In genomic region chr12:75859868-75860267, GRCh38 we compare ENCODE assay signal across 1 cellular context.
TF ChIP-seq lines count a peak whose summit lies in the region.

No MANE protein-coding gene starts in this region.

TF ChIP-seq in SK-N-SH treated with all-trans-retinoic acid at 6 μM for 48 hours, 23 proteins besides CTCF, POLR2A, EP300 and RAD21 (continued from another document):
- TF ChIP-seq TSHZ2 (CRISPR knock-in tag; IDR thresholded peaks at IDR 0.05) (no peak), OSR1 (CRISPR knock-in tag; IDR thresholded peaks at IDR 0.05) (no peak)
